In the genomic region with DNA sequence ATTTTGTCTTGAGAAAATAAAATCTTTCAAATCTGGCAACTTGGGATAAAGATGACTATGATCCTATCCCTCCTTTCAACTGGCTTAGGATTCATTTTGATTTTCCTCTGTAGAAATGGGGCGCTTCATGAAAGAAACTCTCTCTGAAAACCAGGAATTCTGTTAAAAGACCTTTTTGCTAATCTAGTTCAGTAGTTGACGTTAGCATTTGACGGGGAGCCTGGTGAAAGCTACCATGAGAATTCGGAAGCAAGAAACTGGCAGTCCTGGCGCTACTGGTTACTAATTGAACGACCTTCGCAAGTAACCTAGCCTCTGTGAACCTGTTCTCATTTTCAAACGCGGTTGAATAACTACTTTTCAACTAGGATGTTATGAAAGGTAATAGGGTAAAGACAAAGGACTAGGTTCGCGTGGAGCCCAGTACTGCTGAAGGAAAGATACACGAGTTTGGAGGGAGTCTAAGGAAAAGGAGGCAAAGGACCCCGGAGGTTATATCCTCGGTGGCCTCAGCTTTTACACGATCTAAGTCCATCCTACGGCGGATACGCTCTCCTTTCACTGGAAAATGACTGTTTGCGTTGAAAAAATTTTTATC, we compare ENCODE assay signal across 8 cellular contexts. TPM values are rescaled to one million over a fixed set of nuclear protein-coding genes. Genes with fewer than 3 reads are reported as not detected.
A peak's percentile ranks its signal among the peaks of the same experiment; 100 is the strongest.
DNase-seq lines count a peak whose midpoint lies in the region; ATAC-seq and TF ChIP-seq lines count a peak whose summit lies in the region.

No MANE protein-coding gene starts in this region.

- no peaks in the 10 kb centered on the region for H3K9me3 ChIP-seq in parathyroid adenoma (ENCODE audit: control insufficient read depth, low read length)

- DNase-seq in activated CD4-positive, alpha-beta T cell treated with anti-CD3 and anti-CD28 coated beads, Interleukin-2, amount 10 ng/mL, durations not matched to agents 7 days and 5 days, result no peak
- no peak for DNase-seq in activated CD4-positive, alpha-beta T cell treated with anti-CD3 and anti-CD28 coated beads, Interleukin-2, amount 50 U/mL, for 48 hours
- DNase-seq in SW480 (ENCODE audit: low spot score) (peak; percentile 42), fibroblast of the aortic adventitia (ENCODE audit: low read depth) (peak; percentile 38), DMS153 (lab: John Stamatoyannopoulos, UW) (no peak)

- H3K4me3 ChIP-seq in fibroblast of the aortic adventitia (ENCODE audit: low read depth, low read length) (peak overlapping the region; percentile 96), parathyroid adenoma (ENCODE audit: low read depth, low read length) (peak overlapping the region; percentile 97)

- no peak for TF ChIP-seq CTCF in fibroblast of the aortic adventitia (IDR thresholded peaks at IDR 0.05; ENCODE audit: insufficient read depth, low read length)
- TF ChIP-seq CTCF in parathyroid adenoma (IDR thresholded peaks at IDR 0.05), result no peak

- H3K9ac ChIP-seq in parathyroid adenoma, result peak overlapping the region; percentile 47

- peaks cover 10% of the 10 kb centered on the region for H3K4me1 ChIP-seq in parathyroid adenoma

- no peaks in the 10 kb centered on the region for H3K79me2 ChIP-seq in parathyroid adenoma

- peak overlapping the region; percentile 92 for H3K4me3 Mint-ChIP-seq in activated CD4-positive, alpha-beta T cell treated with anti-CD3 and anti-CD28 coated beads, Interleukin-2, amount 10 ng/mL, durations not matched to agents 7 days and 5 days

- H3K36me3 Mint-ChIP-seq in activated CD4-positive, alpha-beta T cell treated with anti-CD3 and anti-CD28 coated beads, Interleukin-2, amount 10 ng/mL, durations not matched to agents 7 days and 5 days (ENCODE audit: low read depth), result peaks cover 3% of the 10 kb centered on the region

- no peaks in the 10 kb centered on the region for H3K36me3 ChIP-seq in parathyroid adenoma (ENCODE audit: control insufficient read depth, insufficient read depth, low read length)

- H3K27ac Mint-ChIP-seq in activated CD4-positive, alpha-beta T cell treated with anti-CD3 and anti-CD28 coated beads, Interleukin-2, amount 10 ng/mL, durations not matched to agents 7 days and 5 days, result peak overlapping the region; percentile 96

- H3K27me3 Mint-ChIP-seq in activated CD4-positive, alpha-beta T cell treated with anti-CD3 and anti-CD28 coated beads, Interleukin-2, amount 10 ng/mL, durations not matched to agents 7 days and 5 days, result no peaks in the 10 kb centered on the region

- no peaks in the 10 kb centered on the region for H3K9me3 Mint-ChIP-seq in activated CD4-positive, alpha-beta T cell treated with anti-CD3 and anti-CD28 coated beads, Interleukin-2, amount 10 ng/mL, durations not matched to agents 7 days and 5 days

- CTCF ChIA-PET in activated CD4-positive, alpha-beta T cell treated with anti-CD3 and anti-CD28 coated beads, Interleukin-2, amount 10 ng/mL, durations not matched to agents 7 days and 5 days (lab: Charles Lee), result interaction anchor here (0.7 to 2.3 kb wide), 5 partner anchors 10 to 67 kb away, joined by 3 to 7 read pairs (median 3); no protein-coding TSS in a partner anchor

- peak overlapping the region; percentile 90 for H3K27ac ChIP-seq in parathyroid adenoma

- ATAC-seq in HG03066 (IDR thresholded peaks at IDR 0.05; ENCODE audit: low read depth, unreplicated experiment) (peak; percentile 2), GM18520 (IDR thresholded peaks at IDR 0.05; ENCODE audit: unreplicated experiment) (no peak)

- POLR2A ChIA-PET in activated CD4-positive, alpha-beta T cell treated with anti-CD3 and anti-CD28 coated beads, Interleukin-2, amount 10 ng/mL, durations not matched to agents 7 days and 5 days (lab: Charles Lee), result no interaction called here

- H3K4me1 Mint-ChIP-seq in activated CD4-positive, alpha-beta T cell treated with anti-CD3 and anti-CD28 coated beads, Interleukin-2, amount 10 ng/mL, durations not matched to agents 7 days and 5 days, result peaks cover 27% of the 10 kb centered on the region

- H3K27me3 ChIP-seq in parathyroid adenoma (ENCODE audit: control insufficient read depth, insufficient read depth, low read length), result no peaks in the 10 kb centered on the region

- peak overlapping the region; percentile 94 for H3K4me2 ChIP-seq in parathyroid adenoma (ENCODE audit: low read length)

- peak overlapping the region; percentile 83 for H2AFZ ChIP-seq in parathyroid adenoma

RNA-seq across cellular contexts. Expression of gene STK11IP, which starts 0.6 kb away (rescaled TPM):
- 10 to 100 TPM; 35.3 to 40.3 TPM for total RNA-seq in activated CD4-positive, alpha-beta T cell treated with anti-CD3 and anti-CD28 coated beads, Interleukin-2, amount 10 ng/mL, durations not matched to agents 7 days and 5 days
- 11.7 and 12.3 TPM in 2 replicates for total RNA-seq in fibroblast of the aortic adventitia (ENCODE audit: low replicate concordance)

RNA-seq across cellular contexts. Expression of gene INHA, which starts 24.9 kb away (rescaled TPM):
- total RNA-seq in activated CD4-positive, alpha-beta T cell treated with anti-CD3 and anti-CD28 coated beads, Interleukin-2, amount 10 ng/mL, durations not matched to agents 7 days and 5 days, result not detected
- total RNA-seq in fibroblast of the aortic adventitia (ENCODE audit: low replicate concordance), result 0.18 and 2.0 TPM in 2 replicates

RNA-seq across cellular contexts. Expression of gene OBSL1, which starts 25.7 kb away (rescaled TPM):
- not detected for total RNA-seq in activated CD4-positive, alpha-beta T cell treated with anti-CD3 and anti-CD28 coated beads, Interleukin-2, amount 10 ng/mL, durations not matched to agents 7 days and 5 days
- total RNA-seq in fibroblast of the aortic adventitia (ENCODE audit: low replicate concordance), result 39.2 and 90.4 TPM in 2 replicates

RNA-seq across cellular contexts. Expression of gene SLC4A3, which starts 30.4 kb away (rescaled TPM):
- not detected for total RNA-seq in activated CD4-positive, alpha-beta T cell treated with anti-CD3 and anti-CD28 coated beads, Interleukin-2, amount 10 ng/mL, durations not matched to agents 7 days and 5 days
- 2.5 and 14.7 TPM in 2 replicates for total RNA-seq in fibroblast of the aortic adventitia (ENCODE audit: low replicate concordance)

RNA-seq across cellular contexts. Expression of gene TMEM198, which starts 53.2 kb away (rescaled TPM):
- under 1 TPM; 0.44 to 0.69 TPM for total RNA-seq in activated CD4-positive, alpha-beta T cell treated with anti-CD3 and anti-CD28 coated beads, Interleukin-2, amount 10 ng/mL, durations not matched to agents 7 days and 5 days
- 1.1 and 2.8 TPM in 2 replicates for total RNA-seq in fibroblast of the aortic adventitia (ENCODE audit: low replicate concordance)

Comparison
In these comparisons a context has a peak if more than half of its experiments do, and no peak if none do; other contexts are left out.
1. DNase-seq: peak in SW480 (single experiment) and fibroblast of the aortic adventitia (single experiment); none in activated CD4-positive, alpha-beta T cell treated with anti-CD3 and anti-CD28 coated beads, Interleukin-2, amount 10 ng/mL, durations not matched to agents 7 days and 5 days (single experiment), activated CD4-positive, alpha-beta T cell treated with anti-CD3 and anti-CD28 coated beads, Interleukin-2, amount 50 U/mL, for 48 hours (0 of 2) and DMS153 (single experiment).
2. RNA of gene OBSL1, which starts 25.7 kb away (total RNA-seq): 39.2 to 90.4 TPM in fibroblast of the aortic adventitia; not detected in activated CD4-positive, alpha-beta T cell treated with anti-CD3 and anti-CD28 coated beads, Interleukin-2, amount 10 ng/mL, durations not matched to agents 7 days and 5 days; every median in the first group is over 10 times any median in the second.